Comparison of ENCODE assay signal across 9 cellular contexts in the genomic region with DNA sequence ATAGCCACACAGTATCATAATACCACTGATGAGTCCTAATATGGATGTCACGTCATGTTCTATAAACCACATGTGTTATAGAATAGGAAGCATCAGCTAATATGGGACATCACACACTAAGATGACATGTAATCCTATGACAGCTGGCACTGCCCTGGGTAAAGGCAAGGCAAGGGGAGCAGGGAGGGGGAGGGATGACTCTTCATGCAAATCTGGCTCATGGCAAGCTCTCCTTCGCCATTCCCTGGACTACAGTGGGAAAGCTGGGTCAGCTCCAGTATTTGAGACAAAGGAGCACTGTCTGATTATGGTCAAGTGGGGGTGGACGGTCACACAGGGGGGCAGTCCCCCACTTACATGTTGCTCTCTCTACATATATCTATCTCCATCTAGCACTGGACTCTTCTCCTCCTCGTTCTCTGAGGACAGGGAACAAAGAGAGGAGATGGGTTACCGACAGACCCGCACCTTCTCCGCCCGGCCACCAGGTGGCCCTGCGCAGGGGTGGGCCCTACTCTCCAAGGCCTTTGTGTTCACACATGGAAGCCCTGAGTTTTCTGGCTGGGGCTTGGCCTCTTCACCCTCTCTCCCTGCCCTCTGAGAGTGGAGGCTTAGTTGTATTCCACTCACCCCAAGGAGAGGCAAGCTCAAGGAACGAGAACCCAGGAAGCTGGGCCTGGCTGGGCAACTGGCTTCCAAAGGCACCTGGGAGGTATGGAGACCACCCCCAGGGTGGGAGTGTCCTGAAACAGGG. TPM values are rescaled to one million over a fixed set of nuclear protein-coding genes. Genes with fewer than 3 reads are reported as not detected.
DNase-seq lines count a peak whose midpoint lies in the region; ATAC-seq and TF ChIP-seq lines count a peak whose summit lies in the region.
"Had no signal": no experiment of that assay in that cellular context is flagged by ENCODE, and none has a peak within 500 bp of the region (broad histone marks: within the 10 kb centered on the region; RNA-seq: fewer than 3 reads in every experiment).

No MANE protein-coding gene starts in this region.

- H3K9me3 ChIP-seq in DND-41 (ENCODE audit: insufficient read depth, low read length, severe bottlenecking) (no peaks in the 10 kb centered on the region), NT2/D1 (ENCODE audit: insufficient read depth, low read length) (no peaks in the 10 kb centered on the region)

- H2AFZ ChIP-seq in DND-41 (ENCODE audit: low read depth, low read length) = peak overlapping the region; percentile 57

- peak; percentile 82 for ATAC-seq in DND-41 (ENCODE audit: insufficient read depth, low read depth)
- ATAC-seq in HG03442 (IDR thresholded peaks at IDR 0.05; ENCODE audit: unreplicated experiment) = peak; percentile 54
- ATAC-seq in GM21423 (IDR thresholded peaks at IDR 0.05; ENCODE audit: unreplicated experiment) = no peak

- no peaks in the 10 kb centered on the region for H3K79me2 ChIP-seq in DND-41 (ENCODE audit: insufficient read depth, low read length)

- H3K4me1 Mint-ChIP-seq in activated T-cell treated with anti-CD3 and anti-CD28 coated beads, Interleukin-2, amount 50 U/mL, for 24 hours (ENCODE audit: low read depth) = peaks cover 3% of the 10 kb centered on the region
- H3K4me1 Mint-ChIP-seq in osteocyte (ENCODE audit: unreplicated experiment) = no peaks in the 10 kb centered on the region

- TF ChIP-seq CTCF in DND-41 (IDR thresholded peaks at IDR 0.05; ENCODE audit: borderline replicate concordance, extremely low read depth, low read length, poor library complexity, severe bottlenecking) (peak; percentile 90), osteocyte (IDR thresholded peaks at IDR 0.05) (peak; percentile 58)

- peaks cover 4% of the 10 kb centered on the region; the same call in 1 of the 2 replicates for H4K20me1 ChIP-seq in DND-41 (ENCODE audit: insufficient read depth, low read length)

- H3K27me3 Mint-ChIP-seq in activated T-cell treated with anti-CD3 and anti-CD28 coated beads, Interleukin-2, amount 50 U/mL, for 24 hours = no peaks in the 10 kb centered on the region
- H3K27me3 Mint-ChIP-seq in osteocyte (ENCODE audit: unreplicated experiment) = peaks cover 9% of the 10 kb centered on the region

- H3K36me3 ChIP-seq in DND-41 (ENCODE audit: insufficient read depth, low read length) = 0 out of 2 replicates have a peak, but pooled peaks cover 7% of the 10 kb centered on the region
- H3K36me3 ChIP-seq in NT2/D1 (ENCODE audit: insufficient read depth, insufficient read length, low read length) = no peaks in the 10 kb centered on the region

- no peaks in the 10 kb centered on the region for H3K9me3 Mint-ChIP-seq in activated T-cell treated with anti-CD3 and anti-CD28 coated beads, Interleukin-2, amount 50 U/mL, for 24 hours
- H3K9me3 Mint-ChIP-seq in osteocyte (ENCODE audit: unreplicated experiment) = no peaks in the 10 kb centered on the region

- H3K27me3 ChIP-seq in DND-41 (ENCODE audit: insufficient read depth, low read length, poor library complexity) (no peaks in the 10 kb centered on the region), NT2/D1 (ENCODE audit: insufficient read depth, insufficient read length) (no peaks in the 10 kb centered on the region)

- H3K36me3 Mint-ChIP-seq in activated T-cell treated with anti-CD3 and anti-CD28 coated beads, Interleukin-2, amount 50 U/mL, for 24 hours (ENCODE audit: low read depth) = peaks cover 35% of the 10 kb centered on the region
- H3K36me3 Mint-ChIP-seq in osteocyte (ENCODE audit: unreplicated experiment) = no peaks in the 10 kb centered on the region

- peak overlapping the region; percentile 49; the same call in 1 of the 2 replicates for H3K27ac ChIP-seq in DND-41 (ENCODE audit: low read length)

- H3K4me1 ChIP-seq in DND-41 (ENCODE audit: insufficient read depth, low read length) = no peaks in the 10 kb centered on the region
- H3K4me1 ChIP-seq in NT2/D1 (ENCODE audit: insufficient read depth, insufficient read length) = peaks cover 38% of the 10 kb centered on the region

- H3K9ac ChIP-seq in DND-41 (ENCODE audit: low read depth, low read length) (no peak overlapping the region), NT2/D1 (ENCODE audit: insufficient read length, low read depth) (no peak overlapping the region)

- H3K4me3 Mint-ChIP-seq in activated T-cell treated with anti-CD3 and anti-CD28 coated beads, Interleukin-2, amount 50 U/mL, for 24 hours = no peak overlapping the region
- no peak overlapping the region for H3K4me3 Mint-ChIP-seq in osteocyte (ENCODE audit: unreplicated experiment)

- no peak overlapping the region for H3K27ac Mint-ChIP-seq in activated T-cell treated with anti-CD3 and anti-CD28 coated beads, Interleukin-2, amount 50 U/mL, for 24 hours
- no peak overlapping the region for H3K27ac Mint-ChIP-seq in osteocyte (ENCODE audit: unreplicated experiment)

- H3K4me3 ChIP-seq in DND-41 (ENCODE audit: low read depth in 1 of 2, low read length in 2 of 2) (no peak overlapping the region), NT2/D1 (ENCODE audit: insufficient read length, low read depth) (no peak overlapping the region)

- DNase-seq in DND-41 (peak; percentile 72), NT2/D1 (ENCODE audit: low read depth, low spot score) (peak; percentile 61), fibroblast of peridontal ligament (ENCODE audit: extremely low read depth) (peak; percentile 7), osteocyte (ENCODE audit: extremely low spot score, unreplicated experiment) (peak; percentile 83), cerebellar nuclear complex (lab: John Stamatoyannopoulos, UW) (no peak)
- peak; percentile 75 for DNase-seq in activated T-cell treated with anti-CD3 and anti-CD28 coated beads, Interleukin-2, amount 50 U/mL, for 24 hours

- no peak overlapping the region for H3K4me2 ChIP-seq in DND-41 (ENCODE audit: insufficient read depth, low read length)

RNA-seq across cellular contexts. Expression of gene MPO, which starts 23.4 kb away (rescaled TPM):
- not detected in 2 replicates for total RNA-seq in osteocyte
- total RNA-seq: activated CD8-positive, alpha-beta memory T cell treated with anti-CD3 and anti-CD28 coated beads for 36 hours had no signal

RNA-seq across cellular contexts. Expression of gene TSPOAP1, which starts 24.4 kb away (rescaled TPM):
- 0.05 TPM in 1 of 2 replicates, not detected in the other for total RNA-seq in osteocyte

RNA-seq across cellular contexts. Expression of gene SUPT4H1, which starts 47.8 kb away (rescaled TPM):
- total RNA-seq in osteocyte = 77.0 and 80.6 TPM in 2 replicates

Comparison
In these comparisons a context has a peak if more than half of its experiments do, and no peak if none do; other contexts are left out.
1. DNase-seq: peak in DND-41 (single experiment), NT2/D1 (single experiment), activated T-cell treated with anti-CD3 and anti-CD28 coated beads, Interleukin-2, amount 50 U/mL, for 24 hours (single experiment), fibroblast of peridontal ligament (single experiment) and osteocyte (single experiment); none in cerebellar nuclear complex (0 of 2).